7 cellular contexts compared by ENCODE assay signal in genomic region chr10:25159591-25159990, GRCh38. TPM values are rescaled to one million over a fixed set of nuclear protein-coding genes. Genes with fewer than 3 reads are reported as not detected.
"Had no signal": no experiment of that assay in that cellular context is flagged by ENCODE, and none has a peak within 500 bp of the region (broad histone marks: within the 10 kb centered on the region; RNA-seq: fewer than 3 reads in every experiment).

No MANE protein-coding gene starts in this region.

- DNase-seq: GM23248, GOT3, H7, HFFc6, KBM-7 had no signal

- ATAC-seq: HCT116, HepG2 had no signal

RNA-seq across cellular contexts. Expression of gene GPR158, which starts 15.2 kb away (rescaled TPM):
- total RNA-seq: GM23248, HepG2, HFFc6 had no signal
